In genomic region chr1:169928438-169929209, GRCh38 we compare ENCODE assay signal across 8 cellular contexts. TPM values are rescaled to one million over a fixed set of nuclear protein-coding genes. Genes with fewer than 3 reads are reported as not detected.
DNase-seq lines count a peak whose midpoint lies in the region; ATAC-seq lines count a peak whose summit lies in the region.

No MANE protein-coding gene starts in this region.

- in situ Hi-C loops in Caki2 (cut with HindIII; ENCODE audit: low pct_unique_long_range_greater_than_20kb, low sequenced_read_pairs), result no loop called here

- H3K36me3 ChIP-seq in NT2/D1 (ENCODE audit: insufficient read depth, insufficient read length, low read length), result no peaks in the 10 kb centered on the region

- DNase-seq in Caki2 (ENCODE audit: low read depth), result peak; percentile 64
- DNase-seq in NT2/D1 (ENCODE audit: low read depth, low spot score), result peak; percentile 42
- DNase-seq in cerebellar cortex (ENCODE audit: low spot score), result peak; percentile 53
- peak; percentile 64 to 73 for DNase-seq in lung microvascular endothelial cell (ENCODE audit: low read depth in 2 of 2)
- DNase-seq in T-helper 2 cell treated with Interferon-gamma antibody and Interleukin-4, amounts not matched to agents 5 μg/mL and 100 μg/mL, for 36 hours (ENCODE audit: low spot score), result no peak
- DNase-seq in activated naive CD4-positive, alpha-beta T cell treated with anti-CD3 and anti-CD28 coated beads, Interleukin-2, amount 10 ng/mL, durations not matched to agents 7 days and 5 days, result no peak

- no peaks in the 10 kb centered on the region for H3K9me3 Mint-ChIP-seq in T-helper 2 cell treated with Interferon-gamma antibody and Interleukin-4, amounts not matched to agents 5 μg/mL and 100 μg/mL, for 36 hours
- H3K9me3 Mint-ChIP-seq in activated naive CD4-positive, alpha-beta T cell treated with anti-CD3 and anti-CD28 coated beads, Interleukin-2, amount 10 ng/mL, durations not matched to agents 7 days and 5 days, result no peaks in the 10 kb centered on the region

- ATAC-seq in GM19043 (IDR thresholded peaks at IDR 0.05; ENCODE audit: low read depth, unreplicated experiment) (peak; percentile 74), HG03565 (IDR thresholded peaks at IDR 0.05; ENCODE audit: unreplicated experiment) (peak; percentile 64)

- H3K27me3 Mint-ChIP-seq in T-helper 2 cell treated with Interferon-gamma antibody and Interleukin-4, amounts not matched to agents 5 μg/mL and 100 μg/mL, for 36 hours (ENCODE audit: low read depth), result peaks cover 11% of the 10 kb centered on the region
- H3K27me3 Mint-ChIP-seq in activated naive CD4-positive, alpha-beta T cell treated with anti-CD3 and anti-CD28 coated beads, Interleukin-2, amount 10 ng/mL, durations not matched to agents 7 days and 5 days, result no peaks in the 10 kb centered on the region

- no peak overlapping the region for H3K4me3 ChIP-seq in NT2/D1 (ENCODE audit: insufficient read length, low read depth)

- CTCF ChIA-PET in activated naive CD4-positive, alpha-beta T cell treated with anti-CD3 and anti-CD28 coated beads, Interleukin-2, amount 10 ng/mL, durations not matched to agents 7 days and 5 days (lab: Charles Lee), result interaction anchor here (0.6 to 1.8 kb wide), 8 partner anchors 16 to 1001 kb away, joined by 3 to 5 read pairs (median 3); partner anchors contain the start of gene KIFAP3

- no peaks in the 10 kb centered on the region for H3K27me3 ChIP-seq in NT2/D1 (ENCODE audit: insufficient read depth, insufficient read length)

- H3K4me1 Mint-ChIP-seq in T-helper 2 cell treated with Interferon-gamma antibody and Interleukin-4, amounts not matched to agents 5 μg/mL and 100 μg/mL, for 36 hours (ENCODE audit: low read depth), result peaks cover 8% of the 10 kb centered on the region
- peaks cover 13% of the 10 kb centered on the region for H3K4me1 Mint-ChIP-seq in activated naive CD4-positive, alpha-beta T cell treated with anti-CD3 and anti-CD28 coated beads, Interleukin-2, amount 10 ng/mL, durations not matched to agents 7 days and 5 days

- no peak overlapping the region for H3K4me3 Mint-ChIP-seq in T-helper 2 cell treated with Interferon-gamma antibody and Interleukin-4, amounts not matched to agents 5 μg/mL and 100 μg/mL, for 36 hours
- H3K4me3 Mint-ChIP-seq in activated naive CD4-positive, alpha-beta T cell treated with anti-CD3 and anti-CD28 coated beads, Interleukin-2, amount 10 ng/mL, durations not matched to agents 7 days and 5 days, result no peak overlapping the region

- no peak overlapping the region for H3K9ac ChIP-seq in NT2/D1 (ENCODE audit: insufficient read length, low read depth)

- peaks cover 1% of the 10 kb centered on the region for H3K36me3 Mint-ChIP-seq in T-helper 2 cell treated with Interferon-gamma antibody and Interleukin-4, amounts not matched to agents 5 μg/mL and 100 μg/mL, for 36 hours (ENCODE audit: low read depth)
- H3K36me3 Mint-ChIP-seq in activated naive CD4-positive, alpha-beta T cell treated with anti-CD3 and anti-CD28 coated beads, Interleukin-2, amount 10 ng/mL, durations not matched to agents 7 days and 5 days, result no peaks in the 10 kb centered on the region

- H3K4me1 ChIP-seq in NT2/D1 (ENCODE audit: insufficient read depth, insufficient read length), result no peaks in the 10 kb centered on the region

- no peaks in the 10 kb centered on the region for H3K9me3 ChIP-seq in NT2/D1 (ENCODE audit: insufficient read depth, low read length)

- H3K27ac Mint-ChIP-seq in T-helper 2 cell treated with Interferon-gamma antibody and Interleukin-4, amounts not matched to agents 5 μg/mL and 100 μg/mL, for 36 hours, result no peak overlapping the region
- no peak overlapping the region for H3K27ac Mint-ChIP-seq in activated naive CD4-positive, alpha-beta T cell treated with anti-CD3 and anti-CD28 coated beads, Interleukin-2, amount 10 ng/mL, durations not matched to agents 7 days and 5 days

RNA-seq across cellular contexts. Expression of gene SCYL3, which starts 34.9 kb away (rescaled TPM):
- total RNA-seq in Caki2 (2014; rRNA removed; shearing (Covaris generic); ENCODE audit: low replicate concordance), result 3.5 and 8.2 TPM in 2 replicates
- 4.4 and 7.5 TPM in 2 replicates for total RNA-seq in lung microvascular endothelial cell

Comparison
In these comparisons a context has a peak if more than half of its experiments do, and no peak if none do; other contexts are left out.
1. DNase-seq: peak in Caki2 (single experiment), NT2/D1 (single experiment), cerebellar cortex (single experiment) and lung microvascular endothelial cell (2 of 2); none in T-helper 2 cell treated with Interferon-gamma antibody and Interleukin-4, amounts not matched to agents 5 μg/mL and 100 μg/mL, for 36 hours (single experiment) and activated naive CD4-positive, alpha-beta T cell treated with anti-CD3 and anti-CD28 coated beads, Interleukin-2, amount 10 ng/mL, durations not matched to agents 7 days and 5 days (single experiment).